1 cellular context compared by ENCODE assay signal in the genomic region with DNA sequence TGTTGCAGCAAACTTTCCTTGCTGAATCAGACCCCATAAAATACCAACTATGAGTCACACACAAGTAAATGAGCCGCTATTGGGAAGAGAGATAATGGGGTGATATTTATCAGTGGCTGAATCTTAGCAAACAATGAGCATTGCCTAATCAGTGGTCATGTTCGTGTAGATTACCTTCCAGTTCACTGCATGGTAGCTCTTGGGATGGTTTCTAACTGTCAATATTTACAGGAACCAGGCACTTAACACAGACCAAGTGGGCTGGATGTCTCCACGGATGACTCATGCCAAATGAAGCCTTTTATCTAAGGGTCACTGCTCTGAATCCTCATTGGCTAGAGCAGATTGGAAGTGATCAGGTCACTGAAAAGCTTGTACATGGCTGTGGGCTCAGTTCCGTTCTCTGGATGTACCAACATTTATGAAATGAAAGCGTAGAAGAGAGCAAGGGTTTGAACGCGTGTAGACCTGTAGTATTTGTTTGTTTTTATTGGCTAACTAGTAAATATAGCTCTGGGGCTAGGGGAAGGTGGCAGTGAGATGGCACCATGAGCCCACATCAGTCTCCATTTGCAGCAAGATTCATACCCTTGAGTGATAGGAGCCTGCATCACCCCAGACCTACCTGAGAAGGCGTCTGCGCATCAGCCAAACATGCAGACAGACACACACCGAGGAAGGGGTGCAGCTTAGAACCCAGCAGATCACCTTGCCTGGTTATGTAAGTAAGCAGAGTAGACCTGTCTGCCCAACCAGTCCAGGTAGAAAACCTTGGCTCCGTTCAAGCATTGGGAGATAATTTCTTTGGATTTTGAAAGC.
TF ChIP-seq lines count a peak whose summit lies in the region.

No MANE protein-coding gene starts in this region.

TF ChIP-seq in HepG2, 621 proteins besides CTCF, POLR2A, EP300 and RAD21 (continued from another document and continues in another):
- TF ChIP-seq, protein P1, sequence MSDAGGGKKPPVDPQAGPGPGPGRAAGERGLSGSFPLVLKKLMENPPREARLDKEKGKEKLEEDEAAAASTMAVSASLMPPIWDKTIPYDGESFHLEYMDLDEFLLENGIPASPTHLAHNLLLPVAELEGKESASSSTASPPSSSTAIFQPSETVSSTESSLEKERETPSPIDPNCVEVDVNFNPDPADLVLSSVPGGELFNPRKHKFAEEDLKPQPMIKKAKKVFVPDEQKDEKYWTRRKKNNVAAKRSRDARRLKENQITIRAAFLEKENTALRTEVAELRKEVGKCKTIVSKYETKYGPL (CRISPR knock-in tag; IDR thresholded peaks at IDR 0.05) = no peak
- TF ChIP-seq, protein P2, sequence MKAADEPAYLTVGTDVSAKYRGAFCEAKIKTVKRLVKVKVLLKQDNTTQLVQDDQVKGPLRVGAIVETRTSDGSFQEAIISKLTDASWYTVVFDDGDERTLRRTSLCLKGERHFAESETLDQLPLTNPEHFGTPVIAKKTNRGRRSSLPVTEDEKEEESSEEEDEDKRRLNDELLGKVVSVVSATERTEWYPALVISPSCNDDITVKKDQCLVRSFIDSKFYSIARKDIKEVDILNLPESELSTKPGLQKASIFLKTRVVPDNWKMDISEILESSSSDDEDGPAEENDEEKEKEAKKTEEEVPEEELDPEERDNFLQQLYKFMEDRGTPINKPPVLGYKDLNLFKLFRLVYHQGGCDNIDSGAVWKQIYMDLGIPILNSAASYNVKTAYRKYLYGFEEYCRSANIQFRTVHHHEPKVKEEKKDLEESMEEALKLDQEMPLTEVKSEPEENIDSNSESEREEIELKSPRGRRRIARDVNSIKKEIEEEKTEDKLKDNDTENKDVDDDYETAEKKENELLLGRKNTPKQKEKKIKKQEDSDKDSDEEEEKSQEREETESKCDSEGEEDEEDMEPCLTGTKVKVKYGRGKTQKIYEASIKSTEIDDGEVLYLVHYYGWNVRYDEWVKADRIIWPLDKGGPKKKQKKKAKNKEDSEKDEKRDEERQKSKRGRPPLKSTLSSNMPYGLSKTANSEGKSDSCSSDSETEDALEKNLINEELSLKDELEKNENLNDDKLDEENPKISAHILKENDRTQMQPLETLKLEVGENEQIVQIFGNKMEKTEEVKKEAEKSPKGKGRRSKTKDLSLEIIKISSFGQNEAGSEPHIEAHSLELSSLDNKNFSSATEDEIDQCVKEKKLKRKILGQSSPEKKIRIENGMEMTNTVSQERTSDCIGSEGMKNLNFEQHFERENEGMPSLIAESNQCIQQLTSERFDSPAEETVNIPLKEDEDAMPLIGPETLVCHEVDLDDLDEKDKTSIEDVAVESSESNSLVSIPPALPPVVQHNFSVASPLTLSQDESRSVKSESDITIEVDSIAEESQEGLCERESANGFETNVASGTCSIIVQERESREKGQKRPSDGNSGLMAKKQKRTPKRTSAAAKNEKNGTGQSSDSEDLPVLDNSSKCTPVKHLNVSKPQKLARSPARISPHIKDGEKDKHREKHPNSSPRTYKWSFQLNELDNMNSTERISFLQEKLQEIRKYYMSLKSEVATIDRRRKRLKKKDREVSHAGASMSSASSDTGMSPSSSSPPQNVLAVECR (CRISPR knock-in tag; IDR thresholded peaks at IDR 0.05; ENCODE audit: borderline replicate concordance) = peak; percentile 61; the same call in 1 of the 2 replicates
- peak; percentile 71; the same call in 1 of the 2 replicates for TF ChIP-seq ZMYM4 (CRISPR knock-in tag; IDR thresholded peaks at IDR 0.05)
- no peak for TF ChIP-seq PHB2 (IDR thresholded peaks at IDR 0.05; ENCODE audit: partially characterized antibody)
- no peak for TF ChIP-seq KLF13 (CRISPR knock-in tag; IDR thresholded peaks at IDR 0.05)
- peak; percentile 98 for TF ChIP-seq NCOA1 (CRISPR knock-in tag; IDR thresholded peaks at IDR 0.05)
- TF ChIP-seq, protein P3, sequence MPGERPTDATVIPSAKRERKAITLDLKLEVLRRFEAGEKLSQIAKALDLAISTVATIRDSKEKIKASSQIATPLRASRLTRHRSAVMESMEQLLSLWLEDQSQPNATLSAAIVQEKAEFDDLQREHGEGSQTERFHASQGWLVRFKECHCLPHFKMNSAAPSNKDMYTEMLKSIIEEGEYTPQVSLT (CRISPR knock-in tag; IDR thresholded peaks at IDR 0.05; ENCODE audit: borderline replicate concordance, low read depth) = no peak
- TF ChIP-seq, protein P4, sequence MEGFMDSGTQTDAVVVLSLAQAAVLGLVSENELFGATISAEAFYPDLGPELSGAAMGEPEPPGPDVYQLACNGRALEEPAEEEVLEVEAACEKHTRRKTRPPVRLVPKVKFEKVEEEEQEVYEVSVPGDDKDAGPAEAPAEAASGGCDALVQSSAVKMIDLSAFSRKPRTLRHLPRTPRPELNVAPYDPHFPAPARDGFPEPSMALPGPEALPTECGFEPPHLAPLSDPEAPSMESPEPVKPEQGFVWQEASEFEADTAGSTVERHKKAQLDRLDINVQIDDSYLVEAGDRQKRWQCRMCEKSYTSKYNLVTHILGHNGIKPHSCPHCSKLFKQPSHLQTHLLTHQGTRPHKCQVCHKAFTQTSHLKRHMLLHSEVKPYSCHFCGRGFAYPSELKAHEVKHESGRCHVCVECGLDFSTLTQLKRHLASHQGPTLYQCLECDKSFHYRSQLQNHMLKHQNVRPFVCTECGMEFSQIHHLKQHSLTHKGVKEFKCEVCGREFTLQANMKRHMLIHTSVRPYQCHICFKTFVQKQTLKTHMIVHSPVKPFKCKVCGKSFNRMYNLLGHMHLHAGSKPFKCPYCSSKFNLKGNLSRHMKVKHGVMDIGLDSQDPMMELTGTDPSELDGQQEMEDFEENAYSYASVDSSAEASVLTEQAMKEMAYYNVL (CRISPR knock-in tag; IDR thresholded peaks at IDR 0.05; ENCODE audit: borderline replicate concordance) = peak; percentile 96
- peak; percentile 99 for TF ChIP-seq FOXJ3 (CRISPR knock-in tag; IDR thresholded peaks at IDR 0.05; ENCODE audit: borderline replicate concordance)
- TF ChIP-seq MAZ (IDR thresholded peaks at IDR 0.05; ENCODE audit: borderline replicate concordance, low read depth, low read length) = no peak
- peak; percentile 90 for TF ChIP-seq MAZ (CRISPR knock-in tag; IDR thresholded peaks at IDR 0.05; ENCODE audit: low read depth)
- TF ChIP-seq, protein P5, sequence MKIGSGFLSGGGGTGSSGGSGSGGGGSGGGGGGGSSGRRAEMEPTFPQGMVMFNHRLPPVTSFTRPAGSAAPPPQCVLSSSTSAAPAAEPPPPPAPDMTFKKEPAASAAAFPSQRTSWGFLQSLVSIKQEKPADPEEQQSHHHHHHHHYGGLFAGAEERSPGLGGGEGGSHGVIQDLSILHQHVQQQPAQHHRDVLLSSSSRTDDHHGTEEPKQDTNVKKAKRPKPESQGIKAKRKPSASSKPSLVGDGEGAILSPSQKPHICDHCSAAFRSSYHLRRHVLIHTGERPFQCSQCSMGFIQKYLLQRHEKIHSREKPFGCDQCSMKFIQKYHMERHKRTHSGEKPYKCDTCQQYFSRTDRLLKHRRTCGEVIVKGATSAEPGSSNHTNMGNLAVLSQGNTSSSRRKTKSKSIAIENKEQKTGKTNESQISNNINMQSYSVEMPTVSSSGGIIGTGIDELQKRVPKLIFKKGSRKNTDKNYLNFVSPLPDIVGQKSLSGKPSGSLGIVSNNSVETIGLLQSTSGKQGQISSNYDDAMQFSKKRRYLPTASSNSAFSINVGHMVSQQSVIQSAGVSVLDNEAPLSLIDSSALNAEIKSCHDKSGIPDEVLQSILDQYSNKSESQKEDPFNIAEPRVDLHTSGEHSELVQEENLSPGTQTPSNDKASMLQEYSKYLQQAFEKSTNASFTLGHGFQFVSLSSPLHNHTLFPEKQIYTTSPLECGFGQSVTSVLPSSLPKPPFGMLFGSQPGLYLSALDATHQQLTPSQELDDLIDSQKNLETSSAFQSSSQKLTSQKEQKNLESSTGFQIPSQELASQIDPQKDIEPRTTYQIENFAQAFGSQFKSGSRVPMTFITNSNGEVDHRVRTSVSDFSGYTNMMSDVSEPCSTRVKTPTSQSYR (CRISPR knock-in tag; IDR thresholded peaks at IDR 0.05; ENCODE audit: borderline replicate concordance) = peak; percentile 62; the same call in 1 of the 2 replicates
- TF ChIP-seq, protein P6, sequence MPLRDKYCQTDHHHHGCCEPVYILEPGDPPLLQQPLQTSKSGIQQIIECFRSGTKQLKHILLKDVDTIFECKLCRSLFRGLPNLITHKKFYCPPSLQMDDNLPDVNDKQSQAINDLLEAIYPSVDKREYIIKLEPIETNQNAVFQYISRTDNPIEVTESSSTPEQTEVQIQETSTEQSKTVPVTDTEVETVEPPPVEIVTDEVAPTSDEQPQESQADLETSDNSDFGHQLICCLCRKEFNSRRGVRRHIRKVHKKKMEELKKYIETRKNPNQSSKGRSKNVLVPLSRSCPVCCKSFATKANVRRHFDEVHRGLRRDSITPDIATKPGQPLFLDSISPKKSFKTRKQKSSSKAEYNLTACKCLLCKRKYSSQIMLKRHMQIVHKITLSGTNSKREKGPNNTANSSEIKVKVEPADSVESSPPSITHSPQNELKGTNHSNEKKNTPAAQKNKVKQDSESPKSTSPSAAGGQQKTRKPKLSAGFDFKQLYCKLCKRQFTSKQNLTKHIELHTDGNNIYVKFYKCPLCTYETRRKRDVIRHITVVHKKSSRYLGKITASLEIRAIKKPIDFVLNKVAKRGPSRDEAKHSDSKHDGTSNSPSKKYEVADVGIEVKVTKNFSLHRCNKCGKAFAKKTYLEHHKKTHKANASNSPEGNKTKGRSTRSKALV (CRISPR knock-in tag; IDR thresholded peaks at IDR 0.05) = peak; percentile 35; the same call in 1 of the 2 replicates
- peak; percentile 95 for TF ChIP-seq SAP130 (CRISPR knock-in tag; IDR thresholded peaks at IDR 0.05; ENCODE audit: low read depth)
- TF ChIP-seq, protein P7, sequence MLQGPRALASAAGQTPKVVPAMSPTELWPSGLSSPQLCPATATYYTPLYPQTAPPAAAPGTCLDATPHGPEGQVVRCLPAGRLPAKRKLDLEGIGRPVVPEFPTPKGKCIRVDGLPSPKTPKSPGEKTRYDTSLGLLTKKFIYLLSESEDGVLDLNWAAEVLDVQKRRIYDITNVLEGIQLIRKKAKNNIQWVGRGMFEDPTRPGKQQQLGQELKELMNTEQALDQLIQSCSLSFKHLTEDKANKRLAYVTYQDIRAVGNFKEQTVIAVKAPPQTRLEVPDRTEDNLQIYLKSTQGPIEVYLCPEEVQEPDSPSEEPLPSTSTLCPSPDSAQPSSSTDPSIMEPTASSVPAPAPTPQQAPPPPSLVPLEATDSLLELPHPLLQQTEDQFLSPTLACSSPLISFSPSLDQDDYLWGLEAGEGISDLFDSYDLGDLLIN (CRISPR knock-in tag; IDR thresholded peaks at IDR 0.05; ENCODE audit: borderline replicate concordance) = peak; percentile 39; the same call in 1 of the 2 replicates
- TF ChIP-seq, protein P8, sequence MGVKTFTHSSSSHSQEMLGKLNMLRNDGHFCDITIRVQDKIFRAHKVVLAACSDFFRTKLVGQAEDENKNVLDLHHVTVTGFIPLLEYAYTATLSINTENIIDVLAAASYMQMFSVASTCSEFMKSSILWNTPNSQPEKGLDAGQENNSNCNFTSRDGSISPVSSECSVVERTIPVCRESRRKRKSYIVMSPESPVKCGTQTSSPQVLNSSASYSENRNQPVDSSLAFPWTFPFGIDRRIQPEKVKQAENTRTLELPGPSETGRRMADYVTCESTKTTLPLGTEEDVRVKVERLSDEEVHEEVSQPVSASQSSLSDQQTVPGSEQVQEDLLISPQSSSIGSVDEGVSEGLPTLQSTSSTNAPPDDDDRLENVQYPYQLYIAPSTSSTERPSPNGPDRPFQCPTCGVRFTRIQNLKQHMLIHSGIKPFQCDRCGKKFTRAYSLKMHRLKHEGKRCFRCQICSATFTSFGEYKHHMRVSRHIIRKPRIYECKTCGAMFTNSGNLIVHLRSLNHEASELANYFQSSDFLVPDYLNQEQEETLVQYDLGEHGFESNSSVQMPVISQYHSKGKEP (CRISPR knock-in tag; IDR thresholded peaks at IDR 0.05) = no peak
- TF ChIP-seq ZNF557 (CRISPR knock-in tag; IDR thresholded peaks at IDR 0.05) = 0 out of 2 replicates have a peak, but pooled peaks have one; percentile 64
- TF ChIP-seq ZNF274 (CRISPR knock-in tag; IDR thresholded peaks at IDR 0.05) = peak; percentile 20; the same call in 1 of the 2 replicates
- TF ChIP-seq, protein P9, sequence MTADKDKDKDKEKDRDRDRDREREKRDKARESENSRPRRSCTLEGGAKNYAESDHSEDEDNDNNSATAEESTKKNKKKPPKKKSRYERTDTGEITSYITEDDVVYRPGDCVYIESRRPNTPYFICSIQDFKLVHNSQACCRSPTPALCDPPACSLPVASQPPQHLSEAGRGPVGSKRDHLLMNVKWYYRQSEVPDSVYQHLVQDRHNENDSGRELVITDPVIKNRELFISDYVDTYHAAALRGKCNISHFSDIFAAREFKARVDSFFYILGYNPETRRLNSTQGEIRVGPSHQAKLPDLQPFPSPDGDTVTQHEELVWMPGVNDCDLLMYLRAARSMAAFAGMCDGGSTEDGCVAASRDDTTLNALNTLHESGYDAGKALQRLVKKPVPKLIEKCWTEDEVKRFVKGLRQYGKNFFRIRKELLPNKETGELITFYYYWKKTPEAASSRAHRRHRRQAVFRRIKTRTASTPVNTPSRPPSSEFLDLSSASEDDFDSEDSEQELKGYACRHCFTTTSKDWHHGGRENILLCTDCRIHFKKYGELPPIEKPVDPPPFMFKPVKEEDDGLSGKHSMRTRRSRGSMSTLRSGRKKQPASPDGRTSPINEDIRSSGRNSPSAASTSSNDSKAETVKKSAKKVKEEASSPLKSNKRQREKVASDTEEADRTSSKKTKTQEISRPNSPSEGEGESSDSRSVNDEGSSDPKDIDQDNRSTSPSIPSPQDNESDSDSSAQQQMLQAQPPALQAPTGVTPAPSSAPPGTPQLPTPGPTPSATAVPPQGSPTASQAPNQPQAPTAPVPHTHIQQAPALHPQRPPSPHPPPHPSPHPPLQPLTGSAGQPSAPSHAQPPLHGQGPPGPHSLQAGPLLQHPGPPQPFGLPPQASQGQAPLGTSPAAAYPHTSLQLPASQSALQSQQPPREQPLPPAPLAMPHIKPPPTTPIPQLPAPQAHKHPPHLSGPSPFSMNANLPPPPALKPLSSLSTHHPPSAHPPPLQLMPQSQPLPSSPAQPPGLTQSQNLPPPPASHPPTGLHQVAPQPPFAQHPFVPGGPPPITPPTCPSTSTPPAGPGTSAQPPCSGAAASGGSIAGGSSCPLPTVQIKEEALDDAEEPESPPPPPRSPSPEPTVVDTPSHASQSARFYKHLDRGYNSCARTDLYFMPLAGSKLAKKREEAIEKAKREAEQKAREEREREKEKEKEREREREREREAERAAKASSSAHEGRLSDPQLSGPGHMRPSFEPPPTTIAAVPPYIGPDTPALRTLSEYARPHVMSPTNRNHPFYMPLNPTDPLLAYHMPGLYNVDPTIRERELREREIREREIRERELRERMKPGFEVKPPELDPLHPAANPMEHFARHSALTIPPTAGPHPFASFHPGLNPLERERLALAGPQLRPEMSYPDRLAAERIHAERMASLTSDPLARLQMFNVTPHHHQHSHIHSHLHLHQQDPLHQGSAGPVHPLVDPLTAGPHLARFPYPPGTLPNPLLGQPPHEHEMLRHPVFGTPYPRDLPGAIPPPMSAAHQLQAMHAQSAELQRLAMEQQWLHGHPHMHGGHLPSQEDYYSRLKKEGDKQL (CRISPR knock-in tag; IDR thresholded peaks at IDR 0.05; ENCODE audit: low read depth) = peak; percentile 98
- TF ChIP-seq, protein P10, sequence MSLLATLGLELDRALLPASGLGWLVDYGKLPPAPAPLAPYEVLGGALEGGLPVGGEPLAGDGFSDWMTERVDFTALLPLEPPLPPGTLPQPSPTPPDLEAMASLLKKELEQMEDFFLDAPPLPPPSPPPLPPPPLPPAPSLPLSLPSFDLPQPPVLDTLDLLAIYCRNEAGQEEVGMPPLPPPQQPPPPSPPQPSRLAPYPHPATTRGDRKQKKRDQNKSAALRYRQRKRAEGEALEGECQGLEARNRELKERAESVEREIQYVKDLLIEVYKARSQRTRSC (CRISPR knock-in tag; IDR thresholded peaks at IDR 0.05; ENCODE audit: low read depth) = no peak
- TF ChIP-seq ZNF616 (CRISPR knock-in tag; IDR thresholded peaks at IDR 0.05; ENCODE audit: low read depth) = no peak; the same call in 1 of the 2 replicates
- TF ChIP-seq ZNF329 (CRISPR knock-in tag; IDR thresholded peaks at IDR 0.05; ENCODE audit: low read depth) = no peak
- TF ChIP-seq BHLHE40 (IDR thresholded peaks at IDR 0.05; ENCODE audit: low read length) = peak; percentile 8; the same call in 1 of the 2 replicates
- TF ChIP-seq CHD4 (IDR thresholded peaks at IDR 0.05; ENCODE audit: borderline replicate concordance, low read length) = no peak; the same call in 1 of the 2 replicates
